ENCODE assay signal across 1 cellular context in the genomic region with DNA sequence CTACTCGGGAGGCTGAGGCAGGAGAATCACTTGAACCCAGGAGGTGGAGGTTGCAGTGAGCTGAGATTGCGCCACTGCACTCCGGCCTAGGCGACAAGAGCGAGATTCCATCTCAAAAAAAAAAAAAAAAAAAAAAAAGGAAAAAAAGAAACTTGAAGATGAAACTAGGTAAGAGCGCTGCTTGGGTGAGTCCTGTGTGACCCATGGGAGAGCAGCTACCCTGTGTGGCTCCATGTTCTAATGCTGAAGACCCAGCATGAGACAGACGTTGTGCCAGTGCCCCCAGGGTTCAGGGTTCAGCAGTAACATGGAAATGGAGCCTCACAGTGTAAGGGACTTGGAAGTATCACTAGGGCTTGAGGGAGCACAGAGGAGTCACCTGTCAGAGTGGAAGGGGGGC.
A peak's percentile ranks its signal among the peaks of the same experiment; 100 is the strongest.
TF ChIP-seq lines count a peak whose summit lies in the region.

No MANE protein-coding gene starts in this region.

TF ChIP-seq in HEK293, 187 proteins besides CTCF, POLR2A, EP300 and RAD21 (continued from another document):
- TF ChIP-seq, protein P1, sequence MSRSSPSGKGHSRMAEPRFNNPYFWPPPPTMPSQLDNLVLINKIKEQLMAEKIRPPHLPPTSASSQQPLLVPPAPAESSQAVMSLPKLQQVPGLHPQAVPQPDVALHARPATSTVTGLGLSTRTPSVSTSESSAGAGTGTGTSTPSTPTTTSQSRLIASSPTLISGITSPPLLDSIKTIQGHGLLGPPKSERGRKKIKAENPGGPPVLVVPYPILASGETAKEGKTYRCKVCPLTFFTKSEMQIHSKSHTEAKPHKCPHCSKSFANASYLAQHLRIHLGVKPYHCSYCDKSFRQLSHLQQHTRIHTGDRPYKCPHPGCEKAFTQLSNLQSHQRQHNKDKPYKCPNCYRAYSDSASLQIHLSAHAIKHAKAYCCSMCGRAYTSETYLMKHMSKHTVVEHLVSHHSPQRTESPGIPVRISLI (tag by site-specific recombination; IDR thresholded peaks at IDR 0.05) = 0 out of 2 replicates have a peak, but pooled peaks have one; percentile 51
- TF ChIP-seq, protein P2, sequence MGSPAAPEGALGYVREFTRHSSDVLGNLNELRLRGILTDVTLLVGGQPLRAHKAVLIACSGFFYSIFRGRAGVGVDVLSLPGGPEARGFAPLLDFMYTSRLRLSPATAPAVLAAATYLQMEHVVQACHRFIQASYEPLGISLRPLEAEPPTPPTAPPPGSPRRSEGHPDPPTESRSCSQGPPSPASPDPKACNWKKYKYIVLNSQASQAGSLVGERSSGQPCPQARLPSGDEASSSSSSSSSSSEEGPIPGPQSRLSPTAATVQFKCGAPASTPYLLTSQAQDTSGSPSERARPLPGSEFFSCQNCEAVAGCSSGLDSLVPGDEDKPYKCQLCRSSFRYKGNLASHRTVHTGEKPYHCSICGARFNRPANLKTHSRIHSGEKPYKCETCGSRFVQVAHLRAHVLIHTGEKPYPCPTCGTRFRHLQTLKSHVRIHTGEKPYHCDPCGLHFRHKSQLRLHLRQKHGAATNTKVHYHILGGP (tag by site-specific recombination; IDR thresholded peaks at IDR 0.05) = no peak
